In the genomic region with DNA sequence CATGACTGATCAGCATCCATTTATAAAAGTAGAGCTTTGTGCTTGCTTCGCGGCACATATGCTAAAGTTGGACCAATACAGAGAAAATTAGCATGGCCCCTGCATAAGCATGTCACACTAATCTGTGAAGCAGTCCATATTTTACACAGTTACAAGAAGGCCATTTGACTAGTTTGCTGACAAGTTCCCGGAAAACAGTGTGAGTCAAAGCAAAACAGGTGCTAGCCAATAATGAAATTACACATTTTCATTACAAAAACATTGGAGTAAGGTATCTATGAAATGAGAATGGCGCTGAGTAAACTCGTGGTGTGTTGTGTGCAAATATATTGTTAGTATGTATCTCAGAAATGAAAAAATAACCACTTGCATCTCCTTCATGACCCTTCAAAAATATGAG, we compare ENCODE assay signal across 15 cellular contexts. TPM values are rescaled to one million over a fixed set of nuclear protein-coding genes. Genes with fewer than 3 reads are reported as not detected.
A peak's percentile ranks its signal among the peaks of the same experiment; 100 is the strongest.
DNase-seq lines count a peak whose midpoint lies in the region; ATAC-seq and TF ChIP-seq lines count a peak whose summit lies in the region.
"Had no signal": no experiment of that assay in that cellular context is flagged by ENCODE, and none has a peak within 500 bp of the region (broad histone marks: within the 10 kb centered on the region; RNA-seq: fewer than 3 reads in every experiment).

No MANE protein-coding gene starts in this region.

- DNase-seq in natural killer cell treated with Interleukin-12 subunit alpha and Interleukin-12 subunit beta and Interleukin-15 and Interleukin-18, amount 100 ng/mL, for 72 hours (ENCODE audit: low spot score) = no peak
- DNase-seq in natural killer cell = no peak
- no peak for DNase-seq in T-helper 17 cell
- DNase-seq in occipital lobe (lab: John Stamatoyannopoulos, UW) = no peak
- DNase-seq: DMS 273 treated with DMSO at 0.1 percent for 48 hours, GDM1, NCI-H1092, NCI-H146, NCI-H2081, NCI-H524 had no signal

- peak overlapping the region in 1 of 2 donors; percentile 65 for H3K27ac Mint-ChIP-seq in natural killer cell treated with Interleukin-12 subunit alpha and Interleukin-12 subunit beta and Interleukin-15 and Interleukin-18, amount 100 ng/mL, for 72 hours
- H3K27ac Mint-ChIP-seq in natural killer cell (no peak overlapping the region), T-helper 17 cell (no peak overlapping the region)

- H3K4me1 Mint-ChIP-seq in natural killer cell treated with Interleukin-12 subunit alpha and Interleukin-12 subunit beta and Interleukin-15 and Interleukin-18, amount 100 ng/mL, for 72 hours (ENCODE audit: low read depth in 2 of 2) = peaks cover 0 to 9% of the 10 kb centered on the region in 2 donors
- H3K4me1 Mint-ChIP-seq in natural killer cell = no peaks in the 10 kb centered on the region
- H3K4me1 Mint-ChIP-seq in T-helper 17 cell = no peaks in the 10 kb centered on the region

- peak overlapping the region; percentile 54 for H3K4me3 Mint-ChIP-seq in natural killer cell treated with Interleukin-12 subunit alpha and Interleukin-12 subunit beta and Interleukin-15 and Interleukin-18, amount 100 ng/mL, for 72 hours
- no peak overlapping the region for H3K4me3 Mint-ChIP-seq in natural killer cell
- no peak overlapping the region for H3K4me3 Mint-ChIP-seq in T-helper 17 cell

- no peak for TF ChIP-seq CTCF in natural killer cell (IDR thresholded peaks at IDR 0.05)

- ATAC-seq in natural killer cell treated with Interleukin-12 subunit alpha and Interleukin-12 subunit beta and Interleukin-15 and Interleukin-18, amount 100 ng/mL, for 72 hours = peak; percentile 65 to 85
- ATAC-seq in natural killer cell = no peak
- peak; percentile 45 for ATAC-seq in GM21447 (IDR thresholded peaks at IDR 0.05; ENCODE audit: unreplicated experiment)
- peak; percentile 43 for ATAC-seq in HG03442 (IDR thresholded peaks at IDR 0.05; ENCODE audit: unreplicated experiment)
- ATAC-seq in GM21390 (IDR thresholded peaks at IDR 0.05; ENCODE audit: unreplicated experiment) = no peak
- no peak for ATAC-seq in T-helper 17 cell

- H3K27me3 Mint-ChIP-seq in natural killer cell treated with Interleukin-12 subunit alpha and Interleukin-12 subunit beta and Interleukin-15 and Interleukin-18, amount 100 ng/mL, for 72 hours = peaks cover 11 to 24% of the 10 kb centered on the region in 2 donors
- peaks cover 0 to 29% of the 10 kb centered on the region in 2 donors for H3K27me3 Mint-ChIP-seq in natural killer cell (ENCODE audit: low read depth in 2 of 2)
- peaks cover 40% of the 10 kb centered on the region for H3K27me3 Mint-ChIP-seq in T-helper 17 cell

- H3K9me3 ChIP-seq in T-helper 17 cell (ENCODE audit: control insufficient read depth, low read length, poor library complexity, severe bottlenecking) = no peaks in the 10 kb centered on the region

- intact Hi-C loops in natural killer cell (cut with micrococcal nuclease) = no loop called here

- H3K36me3 Mint-ChIP-seq in natural killer cell treated with Interleukin-12 subunit alpha and Interleukin-12 subunit beta and Interleukin-15 and Interleukin-18, amount 100 ng/mL, for 72 hours = no peaks in the 10 kb centered on the region
- H3K36me3 Mint-ChIP-seq in natural killer cell = no peaks in the 10 kb centered on the region
- H3K36me3 Mint-ChIP-seq in T-helper 17 cell (ENCODE audit: low read depth) = no peaks in the 10 kb centered on the region

- no peaks in the 10 kb centered on the region for H3K9me3 Mint-ChIP-seq in natural killer cell treated with Interleukin-12 subunit alpha and Interleukin-12 subunit beta and Interleukin-15 and Interleukin-18, amount 100 ng/mL, for 72 hours
- H3K9me3 Mint-ChIP-seq in natural killer cell = no peaks in the 10 kb centered on the region

RNA-seq across cellular contexts. Expression of a gene that starts 4.7 kb away (rescaled TPM):
- total RNA-seq in natural killer cell treated with Interleukin-12 subunit alpha and Interleukin-12 subunit beta and Interleukin-15 and Interleukin-18, amount 100 ng/mL, for 72 hours = not detected
- not detected for total RNA-seq in natural killer cell
- total RNA-seq in T-helper 17 cell = not detected
- 0.16 TPM for total RNA-seq in occipital lobe
- total RNA-seq: A673, MCF 10A had no signal

Comparison
In these comparisons a context has a peak if more than half of its experiments do, and no peak if none do; other contexts are left out.
1. ATAC-seq: peak in natural killer cell treated with Interleukin-12 subunit alpha and Interleukin-12 subunit beta and Interleukin-15 and Interleukin-18, amount 100 ng/mL, for 72 hours (2 of 2), GM21447 (single experiment) and HG03442 (single experiment); none in natural killer cell (0 of 3), GM21390 (single experiment) and T-helper 17 cell (single experiment).